Comparison of ENCODE assay signal across 8 cellular contexts in genomic region chr17:7687072-7687907, GRCh38. TPM values are rescaled to one million over a fixed set of nuclear protein-coding genes. Genes with fewer than 3 reads are reported as not detected.
DNase-seq lines count a peak whose midpoint lies in the region; ATAC-seq, FAIRE-seq and TF ChIP-seq lines count a peak whose summit lies in the region.

Gene TP53 (minus strand): TSS chr17:7687490. CDS start chr17:7676594, 10,896 bp downstream.

- H3K9ac ChIP-seq in adipocyte (ENCODE audit: low read length), result peak within 1 kb of the TSS; percentile 100

- H3K9me3 ChIP-seq in BE2C (no peaks in the 10 kb centered on the region), adipocyte (ENCODE audit: control insufficient read depth, low read length) (no peaks in the 10 kb centered on the region), pancreas (no peaks in the 10 kb centered on the region), thymus (ENCODE audit: control insufficient read depth) (no peaks in the 10 kb centered on the region)

- H3K27ac ChIP-seq in pancreas (peak within 1 kb of the TSS; percentile 93 to 98 (median 97)), thymus (ENCODE audit: low read depth) (peak within 1 kb of the TSS; percentile 99)

- TF ChIP-seq CTCF in BE2C (IDR thresholded peaks at IDR 0.05; ENCODE audit: low read depth, low read length) (no peak), pancreas (IDR thresholded peaks at IDR 0.05) (no peak)

- FAIRE-seq in pancreas (lab: Jason Lieb, UNC), result peak; percentile 39

- 0% methylated on average over 30 of the region's 30 CpGs for WGBS in pancreas, 2 donors
- under 1% methylated on average over 30 of the region's 30 CpGs for WGBS in thymus

- DNase-seq in BE2C, result peak; percentile 84
- DNase-seq in NCI-H1436 treated with DMSO at 0.1 percent for 48 hours (lab: John Stamatoyannopoulos, UW), result peak; percentile 64
- DNase-seq in T follicular helper cell (ENCODE audit: low read depth), result peak; percentile 85
- peak; percentile 94 for DNase-seq in adipocyte (ENCODE audit: low read depth)
- DNase-seq in Right ventricle myocardium superior, result peak; percentile 90
- peak; percentile 79 to 93 (median 90) for DNase-seq in pancreas

- H3K4me1 ChIP-seq in BE2C (no peaks in the 10 kb centered on the region), adipocyte (ENCODE audit: control insufficient read depth, insufficient read depth, low read length) (peaks cover 25% of the 10 kb centered on the region), pancreas (peaks cover 3 to 25% (median 19%) of the 10 kb centered on the region in 3 donors), thymus (ENCODE audit: control insufficient read depth, insufficient read depth, low read length) (peaks cover 4% of the 10 kb centered on the region)

- H3K4me3 ChIP-seq in BE2C (ENCODE audit: low read depth, low read length), result peak within 1 kb of the TSS; percentile 96
- H3K4me3 ChIP-seq in adipocyte (ENCODE audit: low read length), result peak within 1 kb of the TSS; percentile 100
- H3K4me3 ChIP-seq in pancreas, result peak within 1 kb of the TSS; percentile 45 to 91 (median 64)
- peak within 1 kb of the TSS; percentile 93 for H3K4me3 ChIP-seq in thymus (ENCODE audit: low read length)

- peak; percentile 45 for ATAC-seq in GM21717 (IDR thresholded peaks at IDR 0.05; ENCODE audit: unreplicated experiment)
- peak; percentile 82 for ATAC-seq in Right ventricle myocardium superior (ENCODE audit: poor library complexity)
- peak; percentile 72 to 85 (median 76) for ATAC-seq in pancreas

- H3K36me3 ChIP-seq in BE2C (no peaks in the 10 kb centered on the region; the same call in none of the 2 replicates), adipocyte (ENCODE audit: control insufficient read depth, insufficient read depth, low read length, severe bottlenecking) (no peaks in the 10 kb centered on the region), pancreas (no peaks in the 10 kb centered on the region), thymus (ENCODE audit: control insufficient read depth, insufficient read depth) (peaks cover 3% of the 10 kb centered on the region)

- intact Hi-C loops in Right ventricle myocardium superior (cut with DNase I) (no loop called here), pancreas (cut with DNase I) (no loop called here)

- H3K27me3 ChIP-seq in BE2C, result no peaks in the 10 kb centered on the region
- H3K27me3 ChIP-seq in adipocyte (replicated peaks; ENCODE audit: control insufficient read depth, insufficient read depth, low read length), result no peaks in the 10 kb centered on the region
- H3K27me3 ChIP-seq in pancreas, result no peaks in the 10 kb centered on the region
- H3K27me3 ChIP-seq in thymus (ENCODE audit: control insufficient read depth, insufficient read depth), result no peaks in the 10 kb centered on the region

RNA-seq across cellular contexts. Expression of gene TP53, which starts in this region (rescaled TPM):
- 85.4 TPM for polyA plus RNA-seq in BE2C (2012; ENCODE audit: insufficient read depth, insufficient read length, low read depth)
- 11.5 TPM for total RNA-seq in Right ventricle myocardium superior
- 10 to 100 TPM; 14.6 to 35.9 (median 28.5) TPM for total RNA-seq in pancreas
- polyA plus RNA-seq in pancreas, result 10 to 100 TPM in 1 of 2 donors, 1 to 10 TPM in 1; 8.3 to 10.8 TPM
- polyA plus RNA-seq in thymus, result 31.9 TPM

Comparison
In these comparisons a context has a peak if more than half of its experiments do, and no peak if none do; other contexts are left out.
1. Peak in every context shown above with its lines: DNase-seq, ATAC-seq, H3K4me3 ChIP-seq and H3K27ac ChIP-seq.